9 cellular contexts compared by ENCODE assay signal in the genomic region with DNA sequence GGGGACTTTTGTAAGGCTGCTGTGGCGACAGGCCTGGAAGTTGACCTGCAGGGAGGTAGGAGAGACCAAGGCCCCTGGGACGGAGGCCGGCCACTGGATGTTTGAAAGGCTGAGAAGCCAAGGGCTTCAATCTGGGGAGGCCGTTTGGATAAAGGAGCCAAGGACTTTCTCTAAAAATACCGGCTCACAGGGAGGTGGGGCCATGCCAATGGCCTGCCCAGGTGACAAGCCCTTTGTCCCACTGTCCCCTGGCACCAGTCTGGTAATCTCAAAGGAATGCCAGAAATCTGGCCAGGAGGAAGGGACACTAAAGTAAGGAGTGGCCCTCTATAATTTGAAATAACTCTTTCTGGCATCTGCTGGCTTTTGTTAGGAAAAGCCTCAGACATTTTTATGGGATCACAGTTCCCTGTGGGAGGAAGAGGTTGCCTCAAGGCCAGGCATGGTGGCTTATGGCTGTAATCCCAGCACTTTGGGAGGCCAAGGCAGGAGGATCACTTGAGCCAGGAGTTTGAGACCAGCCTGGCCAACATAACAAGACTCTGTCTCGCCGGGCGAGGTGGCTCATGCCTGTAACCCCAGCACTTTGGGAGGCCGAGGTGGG. TPM values are rescaled to one million over a fixed set of nuclear protein-coding genes. Genes with fewer than 3 reads are reported as not detected.
DNase-seq lines count a peak whose midpoint lies in the region; ATAC-seq, FAIRE-seq and TF ChIP-seq lines count a peak whose summit lies in the region.
"Had no signal": no experiment of that assay in that cellular context is flagged by ENCODE, and none has a peak within 500 bp of the region (broad histone marks: within the 10 kb centered on the region; RNA-seq: fewer than 3 reads in every experiment).

No MANE protein-coding gene starts in this region.

- no peak for DNase-seq in cardiac muscle cell (ENCODE audit: low read depth in 1 of 2, low spot score in 1 of 2)
- DNase-seq in Right ventricle myocardium inferior (ENCODE audit: missing footprints), result no peak
- DNase-seq in H1 (ENCODE audit: low read depth in 1 of 2, low spot score in 2 of 2), result no peak
- peak; percentile 77 to 81 (median 78) for DNase-seq in mucosa of descending colon
- DNase-seq in upper lobe of right lung, result peak; percentile 68
- no peak for DNase-seq in T-helper 17 cell
- DNase-seq in activated T-cell treated with anti-CD3 and anti-CD28 coated beads, Interleukin-2, amount 50 U/mL, for 1 hour, result no peak
- DNase-seq: activated CD4-positive, alpha-beta T cell treated with anti-CD3 and anti-CD28 coated beads, Interleukin-2, amount 50 U/mL, for 1 hour had no signal

- intact Hi-C loops in Right ventricle myocardium inferior (cut with DNase I) (loop anchor here (5.0 kb wide), 2 partner anchors 89 to 91 kb away; partner anchors contain the start of genes KMT5B and NDUFS8), mucosa of descending colon (cut with DNase I, micrococcal nuclease) (no loop called here), upper lobe of right lung (cut with DNase I) (no loop called here)

- FAIRE-seq in H1 (lab: Jason Lieb, UNC), result no peak

- H3K27me3 ChIP-seq in cardiac muscle cell (no peaks in the 10 kb centered on the region), H1 (replicated peaks in 1 of 4; ENCODE audit: control insufficient read depth in 3 of 4, extremely low read depth in 1 of 4, insufficient read depth in 3 of 4, low read length in 3 of 4) (no peaks in the 10 kb centered on the region), upper lobe of right lung (no peaks in the 10 kb centered on the region)

- no peaks in the 10 kb centered on the region for H3K9me3 ChIP-seq in cardiac muscle cell (ENCODE audit: low read depth)
- no peaks in the 10 kb centered on the region for H3K9me3 ChIP-seq in H1 (ENCODE audit: insufficient read depth in 2 of 2, low read depth in 1 of 2, low read length in 1 of 2)
- H3K9me3 ChIP-seq in mucosa of descending colon, result no peaks in the 10 kb centered on the region
- H3K9me3 ChIP-seq in upper lobe of right lung, result no peaks in the 10 kb centered on the region
- no peaks in the 10 kb centered on the region for H3K9me3 ChIP-seq in T-helper 17 cell (ENCODE audit: control insufficient read depth, low read length, poor library complexity, severe bottlenecking)

- CTCF ChIA-PET in H1 (lab: Charles Lee; ENCODE audit: partially characterized antibody), result no interaction called here

- H3K27ac ChIP-seq in cardiac muscle cell (peak overlapping the region; percentile 67), H1 (ENCODE audit: low read depth, low read length) (no peak overlapping the region), upper lobe of right lung (peak overlapping the region; percentile 66)

- peak overlapping the region; percentile 93 for H4K91ac ChIP-seq in H1 (replicated peaks; ENCODE audit: insufficient read length, low read length)

- H4K5ac ChIP-seq in H1 (ENCODE audit: insufficient read length, low read depth, low read length), result peak overlapping the region; percentile 21

- POLR2A ChIA-PET in H1 (lab: Charles Lee; ENCODE audit: partially characterized antibody), result interaction anchor here (0.7 to 0.8 kb wide), 2 partner anchors 18 to 25 kb away, joined by 3 to 4 read pairs; no protein-coding TSS in a partner anchor

- H2BK120ac ChIP-seq in H1 (replicated peaks; ENCODE audit: low read depth, low read length), result peak overlapping the region; percentile 24

- no peak overlapping the region; the same call in 1 of the 2 replicates for H2BK20ac ChIP-seq in H1 (ENCODE audit: low read length)

- no peak overlapping the region for H3K56ac ChIP-seq in H1 (replicated peaks; ENCODE audit: insufficient read length, low read depth, low read length)

- peaks cover 10% of the 10 kb centered on the region for H3K4me1 Mint-ChIP-seq in T-helper 17 cell

- no peak for TF ChIP-seq POLR2A in H1 (IDR thresholded peaks at IDR 0.05; ENCODE audit: control extremely low read depth in 1 of 2, low read depth in 2 of 2, low read length in 2 of 2)

- no peak for TF ChIP-seq RAD21 in H1 (IDR thresholded peaks at IDR 0.05 in 1 of 2, conservative IDR thresholded peaks at IDR 0.05 in 1 of 2; ENCODE audit: low read depth in 2 of 2, low read length in 2 of 2)

- H3K14ac ChIP-seq in H1 (ENCODE audit: insufficient read length), result no peak overlapping the region

- H3K79me2 ChIP-seq in H1 (ENCODE audit: control insufficient read depth in 1 of 2, insufficient read depth in 2 of 2, low read length in 2 of 2), result peaks cover 22 to 28% of the 10 kb centered on the region in 2 experiments

- 87% methylated on average over 9 of the region's 9 CpGs; no CpG with 5 or more reads in 1 of the 2 experiments for WGBS in H1 (ENCODE audit: extremely low coverage in 1 of 2, insufficient coverage in 1 of 2, insufficient read length in 1 of 2, insufficient replicate concordance in 2 of 2, low coverage in 1 of 2, low lambda C conversion rate in 2 of 2, missing lambda C conversion rate in 1 of 2), 2 experiments

- no peak overlapping the region for H3K23ac ChIP-seq in H1 (ENCODE audit: insufficient read length)

- H3K4ac ChIP-seq in H1 (replicated peaks; ENCODE audit: insufficient read length, low read depth, low read length), result peak overlapping the region; percentile 89

- H2BK5ac ChIP-seq in H1 (ENCODE audit: low read depth, low read length), result peak overlapping the region; percentile 66; the same call in 1 of the 2 replicates

- TF ChIP-seq EP300 in H1 (IDR thresholded peaks at IDR 0.05; ENCODE audit: borderline replicate concordance in 1 of 2, low read depth in 2 of 2, low read length in 2 of 2), result no peak

- H3K79me1 ChIP-seq in H1 (ENCODE audit: low read depth, low read length), result no peaks in the 10 kb centered on the region; the same call in 1 of the 2 replicates

- H3K18ac ChIP-seq in H1 (ENCODE audit: extremely low read depth, low read length), result no peak overlapping the region

- no peak overlapping the region for H3K4me3 Mint-ChIP-seq in T-helper 17 cell

- H3K36me3 ChIP-seq in cardiac muscle cell, result no peaks in the 10 kb centered on the region
- H3K36me3 ChIP-seq in H1 (ENCODE audit: control insufficient read depth in 2 of 4, insufficient read depth in 4 of 4, low read length in 3 of 4), result peaks cover 0 to 4% (median 0%) of the 10 kb centered on the region in 4 experiments; a peak in 1 of 8 replicates
- H3K36me3 ChIP-seq in mucosa of descending colon (ENCODE audit: low read depth), result no peaks in the 10 kb centered on the region
- no peaks in the 10 kb centered on the region for H3K36me3 ChIP-seq in upper lobe of right lung

- no peaks in the 10 kb centered on the region for H3K27me3 Mint-ChIP-seq in T-helper 17 cell

- peaks cover 12 to 15% of the 10 kb centered on the region in 2 experiments for H4K20me1 ChIP-seq in H1 (replicated peaks in 1 of 2; ENCODE audit: control insufficient read depth in 1 of 2, insufficient read depth in 2 of 2, low read length in 2 of 2)

- H2AK5ac ChIP-seq in H1 (ENCODE audit: low read depth, low read length), result peak overlapping the region; percentile 57; the same call in 1 of the 2 replicates

- H3K23me2 ChIP-seq in H1 (ENCODE audit: low read depth, low read length), result no peaks in the 10 kb centered on the region; the same call in 1 of the 2 replicates

- no peaks in the 10 kb centered on the region for H3K36me3 Mint-ChIP-seq in T-helper 17 cell (ENCODE audit: low read depth)

- H2AFZ ChIP-seq in H1 (ENCODE audit: low read length), result no peak overlapping the region

- H3K4me2 ChIP-seq in H1 (ENCODE audit: insufficient read depth in 1 of 2, low read depth in 2 of 2, low read length in 2 of 2), result no peak overlapping the region; a peak in 1 of 4 replicates

- H4K8ac ChIP-seq in H1 (ENCODE audit: extremely low read depth, insufficient read depth, low read length), result no peak overlapping the region

- peak overlapping the region; percentile 46; the same call in 1 of the 2 replicates for H2BK15ac ChIP-seq in H1 (ENCODE audit: low read length)

- peak overlapping the region; percentile 86 for H2BK12ac ChIP-seq in H1 (ENCODE audit: low read depth, low read length)

- H3K9ac ChIP-seq in H1 (replicated peaks in 1 of 4; ENCODE audit: extremely low read depth in 1 of 4, low read depth in 3 of 4, low read length in 3 of 4), result no peak overlapping the region

- TF ChIP-seq CTCF in cardiac muscle cell (IDR thresholded peaks at IDR 0.05; ENCODE audit: low read depth, low read length), result no peak
- no peak for TF ChIP-seq CTCF in H1 (IDR thresholded peaks at IDR 0.05; ENCODE audit: control extremely low read depth in 1 of 3, insufficient read depth in 1 of 3, low read depth in 1 of 3, low read length in 3 of 3)
- TF ChIP-seq CTCF in mucosa of descending colon (IDR thresholded peaks at IDR 0.05), result no peak
- no peak for TF ChIP-seq CTCF in upper lobe of right lung (IDR thresholded peaks at IDR 0.05)

- no peak overlapping the region for H3K4me3 ChIP-seq in cardiac muscle cell
- no peak overlapping the region for H3K4me3 ChIP-seq in H1 (ENCODE audit: extremely low read depth in 1 of 4, insufficient read depth in 2 of 4, low read depth in 3 of 4, low read length in 4 of 4)
- no peak overlapping the region for H3K4me3 ChIP-seq in mucosa of descending colon
- no peak overlapping the region for H3K4me3 ChIP-seq in upper lobe of right lung

- no peak overlapping the region for H3K27ac Mint-ChIP-seq in T-helper 17 cell

- ATAC-seq in Right ventricle myocardium inferior (no peak), mucosa of descending colon (peak; percentile 75), upper lobe of right lung (peak; percentile 24), T-helper 17 cell (no peak), HG03378 (IDR thresholded peaks at IDR 0.05; ENCODE audit: unreplicated experiment) (no peak)

- peaks cover 46% of the 10 kb centered on the region for H3K4me1 ChIP-seq in cardiac muscle cell (ENCODE audit: low read depth)
- H3K4me1 ChIP-seq in H1 (replicated peaks in 1 of 4; ENCODE audit: control insufficient read depth in 3 of 4, insufficient read depth in 4 of 4, low read length in 3 of 4), result peaks cover 20 to 36% (median 30%) of the 10 kb centered on the region in 4 experiments
- peaks cover 48% of the 10 kb centered on the region for H3K4me1 ChIP-seq in mucosa of descending colon (ENCODE audit: low read depth)
- peaks cover 34% of the 10 kb centered on the region for H3K4me1 ChIP-seq in upper lobe of right lung

RNA-seq across cellular contexts. Expression of gene CHKA, which starts 1.9 kb away (rescaled TPM):
- total RNA-seq in cardiac muscle cell (49.2 and 143 TPM in 2 replicates), Right ventricle myocardium inferior (7.6 TPM), mucosa of descending colon (10 to 100 TPM; 44.1 to 74.4 (median 58.5) TPM), upper lobe of right lung (53.3 TPM), T-helper 17 cell (1 to 10 TPM; 7.4 to 9.8 TPM)
- polyA plus RNA-seq in cardiac muscle cell (37.6 and 41.3 TPM in 2 replicates), H1 (2011; rRNA removed) (56.1 and 61.2 TPM in 2 replicates)
- 86.6 and 88.6 TPM in 2 replicates for total RNA-seq in H1 (2021; fragmentation: NEBNext Ultra II Directional; extraction: Animal tissue kit (Norgen Biotek cat#: 25700))
- polyA plus RNA-seq in H1 (2011; cell fraction: cytosol; rRNA removed), result 62.7 TPM
- 96.7 TPM for polyA plus RNA-seq in H1 (2011; cell fraction: nucleus; rRNA removed)
- 56.0 to 72.8 TPM (median 59.6 TPM) in 4 replicates for polyA plus RNA-seq in H1 (2012, experiment 1 of 2)
- 46.0 TPM for polyA plus RNA-seq in H1 (2012, experiment 2 of 2)
- 42.8 TPM for polyA plus RNA-seq in H1 (2013, experiment 1 of 2)
- polyA plus RNA-seq in H1 (2013, experiment 2 of 2), result 38.7 TPM
- 65.2 and 77.4 TPM in 2 replicates for polyA minus RNA-seq in H1 (2011; rRNA and poly(A)+ RNA removed)
- 39.8 TPM for polyA minus RNA-seq in H1 (2011; cell fraction: cytosol; rRNA and poly(A)+ RNA removed)
- polyA minus RNA-seq in H1 (2011; cell fraction: nucleus; rRNA and poly(A)+ RNA removed), result 69.2 TPM

Comparison
In these comparisons a context has a peak if more than half of its experiments do, and no peak if none do; other contexts are left out.
1. DNase-seq: peak in mucosa of descending colon (3 of 3) and upper lobe of right lung (single experiment); none in cardiac muscle cell (0 of 2), Right ventricle myocardium inferior (single experiment), H1 (0 of 2), T-helper 17 cell (0 of 3) and activated T-cell treated with anti-CD3 and anti-CD28 coated beads, Interleukin-2, amount 50 U/mL, for 1 hour (single experiment).
2. ATAC-seq: peak in mucosa of descending colon (single experiment) and upper lobe of right lung (single experiment); none in Right ventricle myocardium inferior (single experiment), T-helper 17 cell (single experiment) and HG03378 (single experiment).